In genomic region chr19:4007021-4007835, GRCh38 we compare ENCODE assay signal across 1 cellular context.
TF ChIP-seq lines count a peak whose summit lies in the region.

PIAS4 (plus strand) TSS chr19:4007736; CDS start chr19:4007761, 25 bp downstream.

TF ChIP-seq in HepG2, 621 proteins besides CTCF, POLR2A, EP300 and RAD21 (continued from another document and continues in another):
- TF ChIP-seq PATZ1 (CRISPR knock-in tag; IDR thresholded peaks at IDR 0.05): peak; percentile 89
- peak; percentile 26; the same call in 1 of the 2 replicates for TF ChIP-seq ZNF263 (CRISPR knock-in tag; IDR thresholded peaks at IDR 0.05)
- 0 out of 2 replicates have a peak, but pooled peaks have one; percentile 16 for TF ChIP-seq ZNF609 (CRISPR knock-in tag; IDR thresholded peaks at IDR 0.05; ENCODE audit: borderline replicate concordance)
- no peak for TF ChIP-seq PREB (CRISPR knock-in tag; IDR thresholded peaks at IDR 0.05)
- no peak for TF ChIP-seq U2AF1 (optimal IDR thresholded peaks at IDR 0.05; ENCODE audit: low read depth, low read length)
- TF ChIP-seq ZNF430 (CRISPR knock-in tag; IDR thresholded peaks at IDR 0.05): no peak; the same call in 1 of the 2 replicates
- no peak for TF ChIP-seq LCORL (IDR thresholded peaks at IDR 0.05)
- TF ChIP-seq LCORL (CRISPR knock-in tag; IDR thresholded peaks at IDR 0.05): peak; percentile 49; the same call in 1 of the 2 replicates
- no peak for TF ChIP-seq TCF7 (IDR thresholded peaks at IDR 0.05; ENCODE audit: low read depth)
- peak; percentile 18; the same call in 1 of the 2 replicates for TF ChIP-seq FOXA3 (CRISPR knock-in tag; IDR thresholded peaks at IDR 0.05)
- TF ChIP-seq MLXIP (CRISPR knock-in tag; IDR thresholded peaks at IDR 0.05; ENCODE audit: borderline replicate concordance): no peak
- peak; percentile 99 for TF ChIP-seq MAZ (IDR thresholded peaks at IDR 0.05; ENCODE audit: borderline replicate concordance, low read depth, low read length)
- TF ChIP-seq MAZ (CRISPR knock-in tag; IDR thresholded peaks at IDR 0.05; ENCODE audit: low read depth): peak; percentile 92
- no peak for TF ChIP-seq SNRNP70 (IDR thresholded peaks at IDR 0.05; ENCODE audit: low read depth, low read length)
- peak; percentile 45; the same call in 1 of the 2 replicates for TF ChIP-seq IKZF5 (CRISPR knock-in tag; IDR thresholded peaks at IDR 0.05)
- TF ChIP-seq IRX3 (CRISPR knock-in tag; IDR thresholded peaks at IDR 0.05; ENCODE audit: borderline replicate concordance, low read depth): no peak
- TF ChIP-seq MEIS2 (CRISPR knock-in tag; IDR thresholded peaks at IDR 0.05): peak; percentile 30; the same call in 1 of the 2 replicates
- no peak for TF ChIP-seq ARNT (IDR thresholded peaks at IDR 0.05)
- TF ChIP-seq ZEB1 (IDR thresholded peaks at IDR 0.05; ENCODE audit: insufficient replicate concordance, low read depth): no peak
- TF ChIP-seq TIGD3 (CRISPR knock-in tag; IDR thresholded peaks at IDR 0.05; ENCODE audit: borderline replicate concordance): no peak
- TF ChIP-seq BCL3 (CRISPR knock-in tag; IDR thresholded peaks at IDR 0.05): 0 out of 2 replicates have a peak, but pooled peaks have one; percentile 64
- peak; percentile 70; the same call in 1 of the 2 replicates for TF ChIP-seq ZNF556 (CRISPR knock-in tag; IDR thresholded peaks at IDR 0.05; ENCODE audit: borderline replicate concordance)
- no peak for TF ChIP-seq SETDB1 (CRISPR knock-in tag; IDR thresholded peaks at IDR 0.05; ENCODE audit: borderline replicate concordance)
- TF ChIP-seq ZNF512B (CRISPR knock-in tag; IDR thresholded peaks at IDR 0.05; ENCODE audit: borderline replicate concordance): no peak
- peak; percentile 51 for TF ChIP-seq KDM2A (CRISPR knock-in tag; IDR thresholded peaks at IDR 0.05; ENCODE audit: borderline replicate concordance, low read depth)
- no peak for TF ChIP-seq ZBTB20 (CRISPR knock-in tag; IDR thresholded peaks at IDR 0.05; ENCODE audit: borderline replicate concordance, low read depth)
- TF ChIP-seq PITX1 (CRISPR knock-in tag; IDR thresholded peaks at IDR 0.05): 0 out of 2 replicates have a peak, but pooled peaks have one; percentile 28
- peak; percentile 87 for TF ChIP-seq POGK (CRISPR knock-in tag; conservative IDR thresholded peaks at IDR 0.05)
- TF ChIP-seq ZSCAN29 (CRISPR knock-in tag; conservative IDR thresholded peaks at IDR 0.05): 0 out of 2 replicates have a peak, but pooled peaks have one; percentile 23
- TF ChIP-seq MNT (IDR thresholded peaks at IDR 0.05): no peak
- TF ChIP-seq ZNF256 (CRISPR knock-in tag; conservative IDR thresholded peaks at IDR 0.05): no peak
- TF ChIP-seq PCBP1 (IDR thresholded peaks at IDR 0.05; ENCODE audit: borderline replicate concordance, low read depth, low read length): no peak
- TF ChIP-seq ZNF660 (CRISPR knock-in tag; IDR thresholded peaks at IDR 0.05; ENCODE audit: borderline replicate concordance, low read depth): no peak
- TF ChIP-seq ZNF30 (CRISPR knock-in tag; IDR thresholded peaks at IDR 0.05): no peak
- no peak for TF ChIP-seq ZNF713 (CRISPR knock-in tag; IDR thresholded peaks at IDR 0.05)
- peak; percentile 80 for TF ChIP-seq POLR2G (IDR thresholded peaks at IDR 0.05; ENCODE audit: low read depth, low read length)
- peak; percentile 84 for TF ChIP-seq KAT8 (CRISPR knock-in tag; IDR thresholded peaks at IDR 0.05)
